Comparison of ENCODE assay signal across 1 cellular context in genomic region chr6:3090013-3090412, GRCh38.
TF ChIP-seq lines count a peak whose summit lies in the region.

No MANE protein-coding gene starts in this region.

TF ChIP-seq in IMR-90, 13 proteins besides CTCF, POLR2A, EP300 and RAD21:
- TF ChIP-seq RCOR1 (IDR thresholded peaks at IDR 0.05; ENCODE audit: insufficient replicate concordance, low read length) (no peak), NFE2L2 (IDR thresholded peaks at IDR 0.05; ENCODE audit: low read depth, low read length) (no peak), CEBPB (IDR thresholded peaks at IDR 0.05; ENCODE audit: low read depth, low read length) (no peak), MAZ (IDR thresholded peaks at IDR 0.05; ENCODE audit: borderline replicate concordance, low read depth, low read length) (no peak), MXI1 (IDR thresholded peaks at IDR 0.05; ENCODE audit: borderline replicate concordance, low read depth, low read length) (no peak), RFX5 (IDR thresholded peaks at IDR 0.05; ENCODE audit: low read depth, low read length) (no peak)
